16 cellular contexts compared by ENCODE assay signal in genomic region chr3:11467875-11468274, GRCh38.
"Had no signal": no experiment of that assay in that cellular context is flagged by ENCODE, and none has a peak within 500 bp of the region (broad histone marks: within the 10 kb centered on the region; RNA-seq: fewer than 3 reads in every experiment).

No MANE protein-coding gene starts in this region.

- H3K27ac ChIP-seq: lower lobe of right lung, upper lobe of right lung, WERI-Rb-1 had no signal

- H3K4me3 ChIP-seq: dorsolateral prefrontal cortex, lower lobe of right lung, right atrium auricular region, upper lobe of right lung had no signal

- ATAC-seq: activated T-cell treated with anti-CD3 and anti-CD28 coated beads, Interleukin-2, amount 50 U/mL, for 72 hours; lower lobe of right lung; natural killer cell; stimulated activated naive CD8-positive, alpha-beta T cell treated with anti-CD3 and anti-CD28 coated beads, Interleukin-15, amount 100 ng/mL, for 72 hours; upper lobe of right lung had no signal

- H3K27me3 ChIP-seq: dorsolateral prefrontal cortex, right atrium auricular region, upper lobe of right lung had no signal

- FAIRE-seq: frontal cortex, keratinocyte, small intestine had no signal

- H3K4me1 ChIP-seq: lower lobe of right lung, upper lobe of right lung had no signal

- H3K9me3 ChIP-seq: lower lobe of right lung, right atrium auricular region, upper lobe of right lung had no signal

- H3K36me3 ChIP-seq: right atrium auricular region, WERI-Rb-1 had no signal

- DNase-seq: activated CD4-positive, alpha-beta T cell treated with anti-CD3 and anti-CD28 coated beads for 1 hour; activated CD8-positive, alpha-beta memory T cell treated with anti-CD3 and anti-CD28 coated beads for 24 hours; activated gamma-delta T cell; activated T-cell treated with anti-CD3 and anti-CD28 coated beads, Interleukin-2, amount 50 U/mL, for 72 hours; dorsolateral prefrontal cortex; head of caudate nucleus; lower lobe of right lung; natural killer cell; small intestine; stimulated activated CD4-positive, alpha-beta T cell treated with anti-CD3 and anti-CD28 coated beads, Interleukin-4, amount 100 ng/mL, for 1 hour; stimulated activated naive CD8-positive, alpha-beta T cell treated with anti-CD3 and anti-CD28 coated beads, Interleukin-15, amount 100 ng/mL, for 72 hours; upper lobe of right lung; WERI-Rb-1 had no signal
